Comparison of ENCODE assay signal across 25 cellular contexts in the genomic region with DNA sequence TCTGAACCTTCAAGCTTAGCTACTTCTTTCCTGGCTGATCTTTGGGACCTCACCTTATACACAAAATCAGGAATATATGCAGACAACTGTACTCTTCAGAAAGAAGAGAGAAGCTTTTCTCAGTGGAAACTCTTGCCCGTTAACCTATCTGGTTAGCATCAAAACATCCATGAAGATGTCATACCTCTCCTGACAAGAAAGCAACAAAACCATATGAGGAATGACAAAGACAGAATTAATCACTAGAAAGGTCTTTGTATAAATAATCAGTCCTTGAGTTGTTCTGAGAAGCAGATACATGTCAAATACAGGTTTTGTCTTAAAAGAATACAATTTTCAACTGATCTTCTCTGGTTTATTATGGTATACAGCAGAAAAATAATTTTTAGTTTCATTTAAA.
DNase-seq lines count a peak whose midpoint lies in the region; ATAC-seq and TF ChIP-seq lines count a peak whose summit lies in the region.
"Had no signal": no experiment of that assay in that cellular context is flagged by ENCODE, and none has a peak within 500 bp of the region (broad histone marks: within the 10 kb centered on the region; RNA-seq: fewer than 3 reads in every experiment).

No MANE protein-coding gene starts in this region.

- H4K20me1 ChIP-seq in neural cell (ENCODE audit: insufficient read depth): no peaks in the 10 kb centered on the region
- H4K20me1 ChIP-seq: BLaER1 had no signal

- no peaks in the 10 kb centered on the region for H3K4me1 Mint-ChIP-seq in activated naive CD4-positive, alpha-beta T cell treated with anti-CD3 and anti-CD28 coated beads, Interleukin-2, amount 10 ng/mL, durations not matched to agents 7 days and 5 days
- H3K4me1 Mint-ChIP-seq: CD14-positive monocyte; CD4-positive, alpha-beta memory T cell; CD4-positive, CD25-positive, alpha-beta regulatory T cell; CD8-positive, alpha-beta memory T cell had no signal

- H3K27ac ChIP-seq in muscle layer of duodenum (ENCODE audit: low read length) (peak overlapping the region; percentile 25), neural cell (ENCODE audit: low read length) (no peak overlapping the region), sigmoid colon (peak overlapping the region in 3 of 4 donors; percentile 68 to 78 (median 76))
- H3K27ac ChIP-seq: BLaER1 had no signal

- no peaks in the 10 kb centered on the region for H3K36me3 Mint-ChIP-seq in activated naive CD4-positive, alpha-beta T cell treated with anti-CD3 and anti-CD28 coated beads, Interleukin-2, amount 10 ng/mL, durations not matched to agents 7 days and 5 days
- H3K36me3 Mint-ChIP-seq: CD14-positive monocyte; CD4-positive, alpha-beta memory T cell; CD4-positive, CD25-positive, alpha-beta regulatory T cell; CD8-positive, alpha-beta memory T cell had no signal

- 87% methylated on average over 1 of the region's 1 CpG for WGBS in sigmoid colon, 2 donors

- intact Hi-C loops in sigmoid colon (cut with DNase I): loop anchor here (5.0 kb wide), 2 partner anchors 43 to 123 kb away; no protein-coding TSS in a partner anchor

- no peak for TF ChIP-seq POLR2A in sigmoid colon (IDR thresholded peaks at IDR 0.05)

- H3K4me3 Mint-ChIP-seq in activated naive CD4-positive, alpha-beta T cell treated with anti-CD3 and anti-CD28 coated beads, Interleukin-2, amount 10 ng/mL, durations not matched to agents 7 days and 5 days: no peak overlapping the region
- H3K4me3 Mint-ChIP-seq: CD14-positive monocyte; CD4-positive, alpha-beta memory T cell; CD4-positive, CD25-positive, alpha-beta regulatory T cell; CD8-positive, alpha-beta memory T cell had no signal

- no peaks in the 10 kb centered on the region for H3K9me3 Mint-ChIP-seq in activated naive CD4-positive, alpha-beta T cell treated with anti-CD3 and anti-CD28 coated beads, Interleukin-2, amount 10 ng/mL, durations not matched to agents 7 days and 5 days

- no peak for TF ChIP-seq RAD21 in neural cell (conservative IDR thresholded peaks at IDR 0.05)

- H3K4me1 ChIP-seq in muscle layer of duodenum (ENCODE audit: control insufficient read depth in 1 of 2, insufficient read depth in 2 of 2, low read length in 2 of 2): no peaks in the 10 kb centered on the region
- peaks cover 0 to 41% (median 12%) of the 10 kb centered on the region in 4 donors for H3K4me1 ChIP-seq in sigmoid colon
- H3K4me1 ChIP-seq: BE2C, BLaER1 had no signal

- no peaks in the 10 kb centered on the region for H3K9me2 ChIP-seq in neural cell (ENCODE audit: insufficient read depth, low read length)

- TF ChIP-seq EP300 in neural cell (conservative IDR thresholded peaks at IDR 0.05; ENCODE audit: poor library complexity, severe bottlenecking) (peak; percentile 16), sigmoid colon (IDR thresholded peaks at IDR 0.05) (peak; percentile 22 to 66 (median 58))

- no peaks in the 10 kb centered on the region for H3K27me3 Mint-ChIP-seq in activated naive CD4-positive, alpha-beta T cell treated with anti-CD3 and anti-CD28 coated beads, Interleukin-2, amount 10 ng/mL, durations not matched to agents 7 days and 5 days
- H3K27me3 Mint-ChIP-seq: CD4-positive, alpha-beta memory T cell; CD4-positive, CD25-positive, alpha-beta regulatory T cell; CD8-positive, alpha-beta memory T cell had no signal

- H3K27ac Mint-ChIP-seq in activated naive CD4-positive, alpha-beta T cell treated with anti-CD3 and anti-CD28 coated beads, Interleukin-2, amount 10 ng/mL, durations not matched to agents 7 days and 5 days: no peak overlapping the region
- H3K27ac Mint-ChIP-seq: CD14-positive monocyte; CD4-positive, alpha-beta memory T cell; CD4-positive, CD25-positive, alpha-beta regulatory T cell; CD8-positive, alpha-beta memory T cell had no signal

- no peak for TF ChIP-seq CTCF in fibroblast of villous mesenchyme (IDR thresholded peaks at IDR 0.05; ENCODE audit: insufficient read depth, low read depth, low read length)
- no peak for TF ChIP-seq CTCF in neural cell (IDR thresholded peaks at IDR 0.05; ENCODE audit: poor library complexity, severe bottlenecking)
- no peak for TF ChIP-seq CTCF in sigmoid colon (IDR thresholded peaks at IDR 0.05)

- no peak for ATAC-seq in GM21528 (IDR thresholded peaks at IDR 0.05; ENCODE audit: low FRiP score, unreplicated experiment)

- H3K4me3 ChIP-seq in fibroblast of villous mesenchyme (ENCODE audit: low read depth, low read length) (no peak overlapping the region), muscle layer of duodenum (ENCODE audit: low read depth in 1 of 2, low read length in 2 of 2) (no peak overlapping the region), neural cell (ENCODE audit: low read length) (no peak overlapping the region), sigmoid colon (no peak overlapping the region), MG63 (no peak overlapping the region)
- H3K4me3 ChIP-seq: BLaER1 had no signal

- DNase-seq in fibroblast of villous mesenchyme (ENCODE audit: low read depth): peak; percentile 24
- DNase-seq in sigmoid colon: no peak
- no peak for DNase-seq in pons (ENCODE audit: low spot score)
- no peak for DNase-seq in MG63
- no peak for DNase-seq in activated naive CD4-positive, alpha-beta T cell treated with anti-CD3 and anti-CD28 coated beads, Interleukin-2, amount 10 ng/mL, durations not matched to agents 7 days and 5 days
- DNase-seq: 8988T; ACHN; BE2C; C1 segment of cervical spinal cord; CD4-positive, alpha-beta memory T cell; CD4-positive, CD25-positive, alpha-beta regulatory T cell; CD8-positive, alpha-beta memory T cell; COR-L47; DMS 273 treated with DMSO at 0.1 percent for 48 hours; DMS153; DMS53; DMS79; DND-41; EL; GDM1 had no signal

- CTCF ChIA-PET in activated naive CD4-positive, alpha-beta T cell treated with anti-CD3 and anti-CD28 coated beads, Interleukin-2, amount 10 ng/mL, durations not matched to agents 7 days and 5 days (lab: Charles Lee): no interaction called here

- no peaks in the 10 kb centered on the region for H3F3A ChIP-seq in neural cell (ENCODE audit: insufficient read depth, low read length, poor library complexity, severe bottlenecking)

- H3K36me3 ChIP-seq in muscle layer of duodenum (ENCODE audit: control insufficient read depth in 1 of 2, insufficient read depth in 2 of 2, low read length in 2 of 2) (peaks cover 0 to 21% of the 10 kb centered on the region in 2 donors), neural cell (ENCODE audit: insufficient read depth, low read length) (no peaks in the 10 kb centered on the region), sigmoid colon (peaks cover 0 to 22% (median 2%) of the 10 kb centered on the region in 4 donors), MG63 (no peaks in the 10 kb centered on the region; the same call in none of the 2 replicates)
- H3K36me3 ChIP-seq: BE2C, BLaER1 had no signal

- no peak overlapping the region for H3K4me2 ChIP-seq in neural cell (ENCODE audit: low read length)
- H3K4me2 ChIP-seq: BLaER1 had no signal

- H3K79me2 ChIP-seq in neural cell (replicated peaks; ENCODE audit: insufficient read depth, low read length): no peaks in the 10 kb centered on the region

- H3K27me3 ChIP-seq in muscle layer of duodenum (ENCODE audit: low read depth, low read length): no peaks in the 10 kb centered on the region
- H3K27me3 ChIP-seq in neural cell (ENCODE audit: insufficient read depth, low read depth, low read length): no peaks in the 10 kb centered on the region
- no peaks in the 10 kb centered on the region for H3K27me3 ChIP-seq in sigmoid colon
- no peaks in the 10 kb centered on the region for H3K27me3 ChIP-seq in MG63
- H3K27me3 ChIP-seq: BE2C, BLaER1 had no signal

- no peak overlapping the region for H3K9ac ChIP-seq in neural cell (ENCODE audit: low read length)
- H3K9ac ChIP-seq: BLaER1 had no signal

- H3K9me3 ChIP-seq in muscle layer of duodenum (ENCODE audit: control insufficient read depth in 1 of 2, low read length in 2 of 2) (no peaks in the 10 kb centered on the region), neural cell (ENCODE audit: low read length) (no peaks in the 10 kb centered on the region), sigmoid colon (no peaks in the 10 kb centered on the region), MG63 (no peaks in the 10 kb centered on the region)
- H3K9me3 ChIP-seq: BE2C, BLaER1 had no signal

- no peak overlapping the region for H2AFZ ChIP-seq in neural cell (ENCODE audit: low read depth, low read length)

TF ChIP-seq in neural cell, 6 proteins besides CTCF, POLR2A, EP300 and RAD21:
- no peak for TF ChIP-seq MXI1 (conservative IDR thresholded peaks at IDR 0.05; ENCODE audit: poor library complexity, severe bottlenecking)
- TF ChIP-seq TAF1 (IDR thresholded peaks at IDR 0.05; ENCODE audit: low read depth): no peak
- no peak for TF ChIP-seq POLR2AphosphoS5 (IDR thresholded peaks at IDR 0.05)
